ENCODE assay signal across 22 cellular contexts in the genomic region with DNA sequence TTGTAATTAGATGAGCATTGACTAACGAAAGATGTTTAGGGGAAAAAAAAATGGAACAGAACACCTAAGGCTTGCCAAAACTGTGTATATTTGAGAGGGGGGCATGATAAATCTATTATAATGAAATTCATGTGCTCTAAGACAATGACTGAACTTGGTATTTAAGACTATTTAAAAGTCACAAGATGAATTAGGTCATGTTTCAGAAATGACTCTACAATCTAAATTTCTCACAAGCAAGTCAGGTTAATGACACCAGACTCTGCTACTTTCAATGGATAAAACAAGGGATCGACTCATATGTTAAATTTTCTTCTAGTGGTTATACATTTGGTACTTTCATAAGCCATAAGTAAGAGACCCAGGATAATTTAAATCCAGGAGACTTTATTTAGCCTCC.
A peak's percentile ranks its signal among the peaks of the same experiment; 100 is the strongest.
DNase-seq lines count a peak whose midpoint lies in the region; TF ChIP-seq lines count a peak whose summit lies in the region.
"Had no signal": no experiment of that assay in that cellular context is flagged by ENCODE, and none has a peak within 500 bp of the region (broad histone marks: within the 10 kb centered on the region; RNA-seq: fewer than 3 reads in every experiment).

No MANE protein-coding gene starts in this region.

- H3K27me3 Mint-ChIP-seq in osteocyte (ENCODE audit: unreplicated experiment): no peaks in the 10 kb centered on the region

- no peaks in the 10 kb centered on the region for H3K27me3 ChIP-seq in adipocyte (replicated peaks; ENCODE audit: control insufficient read depth, insufficient read depth, low read length)
- H3K27me3 ChIP-seq in vagina: no peaks in the 10 kb centered on the region
- H3K27me3 ChIP-seq: BLaER1 treated with 17β-estradiol and CSF1 and Interleukin-3, amounts not matched to agents 10 nM and 100 nM; SJSA1 had no signal

- peak overlapping the region; percentile 65 for H3K27ac ChIP-seq in vagina
- H3K27ac ChIP-seq: BLaER1 treated with 17β-estradiol and CSF1 and Interleukin-3, amounts not matched to agents 10 nM and 100 nM; SJSA1 had no signal

- peak overlapping the region; percentile 69 for H3K9ac ChIP-seq in adipocyte (ENCODE audit: low read length)
- H3K9ac ChIP-seq: BLaER1 treated with 17β-estradiol and CSF1 and Interleukin-3, amounts not matched to agents 10 nM and 100 nM had no signal

- H3K27ac Mint-ChIP-seq in osteocyte (ENCODE audit: unreplicated experiment): peak overlapping the region; percentile 4
- H3K27ac Mint-ChIP-seq: CD8-positive, alpha-beta T cell; IgD-negative memory B cell had no signal

- no peak overlapping the region for H3K4me3 ChIP-seq in adipocyte (ENCODE audit: low read length)
- H3K4me3 ChIP-seq in vagina: no peak overlapping the region
- H3K4me3 ChIP-seq: BLaER1 treated with 17β-estradiol and CSF1 and Interleukin-3, amounts not matched to agents 10 nM and 100 nM; SJSA1 had no signal

- H3K36me3 Mint-ChIP-seq in osteocyte (ENCODE audit: unreplicated experiment): peaks cover 56% of the 10 kb centered on the region
- H3K36me3 Mint-ChIP-seq: CD8-positive, alpha-beta T cell; IgD-negative memory B cell had no signal

- H3K36me3 ChIP-seq in adipocyte (ENCODE audit: control insufficient read depth, insufficient read depth, low read length, severe bottlenecking): peaks cover 27% of the 10 kb centered on the region
- peaks cover 0 to 5% of the 10 kb centered on the region in 2 donors for H3K36me3 ChIP-seq in vagina
- H3K36me3 ChIP-seq: BLaER1 treated with 17β-estradiol and CSF1 and Interleukin-3, amounts not matched to agents 10 nM and 100 nM had no signal

- H3K4me1 Mint-ChIP-seq in osteocyte (ENCODE audit: unreplicated experiment): peaks cover 55% of the 10 kb centered on the region

- TF ChIP-seq POLR2A in vagina (IDR thresholded peaks at IDR 0.05): no peak

- H3K9me3 ChIP-seq in adipocyte (ENCODE audit: control insufficient read depth, low read length) (no peaks in the 10 kb centered on the region), vagina (no peaks in the 10 kb centered on the region)
- H3K9me3 ChIP-seq: BLaER1 treated with 17β-estradiol and CSF1 and Interleukin-3, amounts not matched to agents 10 nM and 100 nM; SJSA1 had no signal

- no peak for TF ChIP-seq CTCF in GM20000 (IDR thresholded peaks at IDR 0.05; ENCODE audit: extremely low read depth, missing control alignments)
- TF ChIP-seq CTCF in osteocyte (IDR thresholded peaks at IDR 0.05): no peak
- no peak for TF ChIP-seq CTCF in vagina (IDR thresholded peaks at IDR 0.05)

- intact Hi-C loops in vagina (cut with DNase I): no loop called here

- no peaks in the 10 kb centered on the region for H3K9me3 Mint-ChIP-seq in osteocyte (ENCODE audit: unreplicated experiment)
- H3K9me3 Mint-ChIP-seq: CD8-positive, alpha-beta T cell had no signal

- DNase-seq in GM20000 (ENCODE audit: low spot score) (peak; percentile 16), adipocyte (ENCODE audit: low read depth) (no peak), osteocyte (ENCODE audit: extremely low spot score, unreplicated experiment) (no peak), vagina (ENCODE audit: extremely low spot score in 2 of 2) (no peak), CD1c-positive myeloid dendritic cell (ENCODE audit: extremely low spot score) (no peak), superior temporal gyrus (ENCODE audit: extremely low spot score) (no peak)
- no peak for DNase-seq in stimulated activated CD4-positive, alpha-beta T cell treated with anti-CD3 and anti-CD28 coated beads, Interleukin-2, amount 100 ng/mL, for 24 hours
- DNase-seq: CD8-positive, alpha-beta T cell; DMS153; GOT3; HCEC 1CT; NCI-H1105; NCI-H146; NCI-H2081; NCI-H2171; NCI-H345; NCI-H524 treated with DMSO at 0.1 percent for 48 hours; NCI-H82; OCI-M1 had no signal

- H3K4me1 ChIP-seq in adipocyte (ENCODE audit: control insufficient read depth, insufficient read depth, low read length): peaks cover 79% of the 10 kb centered on the region
- H3K4me1 ChIP-seq in vagina: peaks cover 37% of the 10 kb centered on the region

- no peak overlapping the region for H3K4me3 Mint-ChIP-seq in osteocyte (ENCODE audit: unreplicated experiment)
- H3K4me3 Mint-ChIP-seq: CD8-positive, alpha-beta T cell; IgD-negative memory B cell had no signal
